22 cellular contexts compared by ENCODE assay signal in genomic region chr3:193983846-193984245, GRCh38.
DNase-seq lines count a peak whose midpoint lies in the region; ATAC-seq and TF ChIP-seq lines count a peak whose summit lies in the region.
"Had no signal": no experiment of that assay in that cellular context is flagged by ENCODE, and none has a peak within 500 bp of the region (broad histone marks: within the 10 kb centered on the region; RNA-seq: fewer than 3 reads in every experiment).

No MANE protein-coding gene starts in this region.

- no peak for TF ChIP-seq CTCF in suprapubic skin (IDR thresholded peaks at IDR 0.05)

- peaks cover 59% of the 10 kb centered on the region for H3K4me1 ChIP-seq in suprapubic skin
- H3K4me1 ChIP-seq: SJCRH30 had no signal

- H3K4me3 ChIP-seq in suprapubic skin = no peak overlapping the region
- H3K4me3 ChIP-seq: SJCRH30 had no signal

- ATAC-seq in esophagus mucosa (peak; percentile 40), sciatic nerve (no peak)
- ATAC-seq: HCT116, HepG2 had no signal

- TF ChIP-seq EP300 in suprapubic skin (IDR thresholded peaks at IDR 0.05) = no peak

- no peak for TF ChIP-seq POLR2A in suprapubic skin (IDR thresholded peaks at IDR 0.05)

- peak overlapping the region; percentile 68 for H3K27ac ChIP-seq in suprapubic skin
- H3K27ac ChIP-seq: 22Rv1, SJCRH30 had no signal

- no peaks in the 10 kb centered on the region for H3K9me3 ChIP-seq in suprapubic skin
- H3K9me3 ChIP-seq: SJCRH30 had no signal

- DNase-seq in NCI-H446 treated with DMSO at 0.1 percent for 48 hours (lab: John Stamatoyannopoulos, UW) = peak; percentile 8
- DNase-seq in NCI-H446 (lab: John Stamatoyannopoulos, UW) = no peak
- peak; percentile 49 for DNase-seq in mesenteric fat pad (ENCODE audit: low spot score)
- DNase-seq in suprapubic skin (ENCODE audit: low spot score in 2 of 2) = no peak
- DNase-seq in hippocampal formation (lab: John Stamatoyannopoulos, UW) = no peak
- DNase-seq in superior temporal gyrus (ENCODE audit: extremely low spot score) = no peak
- no peak for DNase-seq in sciatic nerve (ENCODE audit: low spot score)
- DNase-seq: CD4-positive, CD25-positive, alpha-beta regulatory T cell; Karpas-422; NCI-H1092 treated with DMSO at 0.1 percent for 48 hours; NCI-H1436; NCI-H187 treated with DMSO at 0.1 percent for 48 hours; NCI-H2171 treated with DMSO at 0.1 percent for 48 hours; NCI-H345; NCI-H524 treated with DMSO at 0.1 percent for 48 hours; NCI-H82; NK-92 treated with Interleukin-12 subunit alpha and Interleukin-12 subunit beta, amount 100 ng/mL, for 24 hours had no signal

- 32% methylated on average over 2 of the region's 2 CpGs for WGBS in suprapubic skin

- intact Hi-C loops in sciatic nerve (cut with DNase I) = no loop called here

- H3K36me3 ChIP-seq in suprapubic skin = no peaks in the 10 kb centered on the region
- H3K36me3 ChIP-seq: SJCRH30 had no signal

- H3K27me3 ChIP-seq in suprapubic skin = no peaks in the 10 kb centered on the region
- H3K27me3 ChIP-seq: SJCRH30 had no signal

Comparison
In these comparisons a context has a peak if more than half of its experiments do, and no peak if none do; other contexts are left out.
1. DNase-seq: peak in NCI-H446 treated with DMSO at 0.1 percent for 48 hours (single experiment) and mesenteric fat pad (single experiment); none in NCI-H446 (0 of 2), suprapubic skin (0 of 2), hippocampal formation (0 of 2), superior temporal gyrus (single experiment) and sciatic nerve (single experiment).